22 cellular contexts compared by ENCODE assay signal in the genomic region with DNA sequence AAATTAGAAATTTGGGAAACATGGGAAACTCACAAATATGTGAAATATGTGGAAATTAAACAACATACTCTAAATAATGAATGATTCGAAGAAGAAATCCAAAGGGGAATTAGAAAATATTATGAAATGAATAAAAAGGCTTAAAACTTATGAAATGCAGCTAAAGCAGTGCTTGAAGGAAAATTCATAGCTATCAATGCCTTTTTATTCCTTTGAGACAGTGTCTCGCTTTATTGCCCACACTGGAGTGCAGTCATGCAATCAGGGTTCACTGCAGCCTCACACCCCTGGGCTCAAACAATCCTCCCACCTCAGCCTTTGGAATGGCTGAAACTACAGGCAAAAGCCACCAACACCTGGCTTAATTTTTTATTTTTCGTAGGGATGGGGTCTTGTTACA.
"Had no signal": no experiment of that assay in that cellular context is flagged by ENCODE, and none has a peak within 500 bp of the region (broad histone marks: within the 10 kb centered on the region; RNA-seq: fewer than 3 reads in every experiment).

No MANE protein-coding gene starts in this region.

- ATAC-seq: esophagus mucosa, gastrocnemius medialis, heart left ventricle, left cardiac atrium, left lung, left ventricle myocardium superior, lower lobe of right lung, mucosa of descending colon had no signal

- DNase-seq: colonic mucosa; cortex of kidney; effector CD8-positive, alpha-beta T cell; endodermal cell; erythroblast; esophagus squamous epithelium; foreskin fibroblast; foreskin melanocyte; gastrocnemius medialis; heart left ventricle; hypothalamus; left cardiac atrium; left lung; left ventricle myocardium superior; lower lobe of right lung; mesenchymal stem cell; mucosa of descending colon had no signal

- H3K27me3 Mint-ChIP-seq: effector memory CD8-positive, alpha-beta T cell had no signal

- H3K36me3 ChIP-seq: colonic mucosa, esophagus squamous epithelium, gastrocnemius medialis, heart left ventricle, left lung, lower lobe of right lung had no signal

- H3K9me3 ChIP-seq: colonic mucosa, mucosa of descending colon had no signal

- H3K9me3 Mint-ChIP-seq: dendritic cell treated with granulocyte-macrophage colony-stimulating factor and Interleukin-4, amounts not matched to agents 40 ng/mL and 50 ng/mL, for 4 days had no signal

- H3K27me3 ChIP-seq: colonic mucosa, gastrocnemius medialis, heart left ventricle, hepatocyte, left lung had no signal

- H3K4me3 ChIP-seq: colonic mucosa, esophagus squamous epithelium, gastrocnemius medialis, heart left ventricle, hepatocyte, left lung, lower lobe of right lung, mucosa of descending colon had no signal

- H3K27ac Mint-ChIP-seq: dendritic cell treated with granulocyte-macrophage colony-stimulating factor and Interleukin-4, amounts not matched to agents 40 ng/mL and 50 ng/mL, for 4 days; endodermal cell; mesothelial cell of epicardium had no signal

- H3K4me3 Mint-ChIP-seq: dendritic cell treated with granulocyte-macrophage colony-stimulating factor and Interleukin-4, amounts not matched to agents 40 ng/mL and 50 ng/mL, for 4 days; endodermal cell; mesothelial cell of epicardium had no signal

- H3K4me1 ChIP-seq: colonic mucosa, esophagus squamous epithelium, gastrocnemius medialis, heart left ventricle, left lung, lower lobe of right lung had no signal
